Comparison of ENCODE assay signal across 32 cellular contexts in genomic region chr2:40303746-40304145, GRCh38.
"Had no signal": no experiment of that assay in that cellular context is flagged by ENCODE, and none has a peak within 500 bp of the region (broad histone marks: within the 10 kb centered on the region; RNA-seq: fewer than 3 reads in every experiment).

No MANE protein-coding gene starts in this region.

- DNase-seq: activated CD4-positive, alpha-beta memory T cell treated with anti-CD3 and anti-CD28 coated beads for 36 hours; activated CD4-positive, alpha-beta T cell treated with anti-CD3 and anti-CD28 coated beads for 36 hours; activated CD4-positive, alpha-beta T cell treated with anti-CD3 and anti-CD28 coated beads, Interleukin-2, amount 10 ng/mL, durations not matched to agents 24 days and 14 days; activated CD4-positive, CD25-positive, alpha-beta regulatory T cell; activated CD4-positive, CD25-positive, alpha-beta regulatory T cell treated with anti-CD3 and anti-CD28 coated beads, Interleukin-2, amount 50 U/mL, for 72 hours; activated CD8-positive, alpha-beta memory T cell treated with anti-CD3 and anti-CD28 coated beads, Interleukin-2, amount 10 ng/mL, durations not matched to agents 7 days and 5 days; activated CD8-positive, alpha-beta memory T cell treated with anti-CD3 and anti-CD28 coated beads, Interleukin-2, amount 50 U/mL, for 4 hours; activated CD8-positive, alpha-beta T cell treated with anti-CD3 and anti-CD28 coated beads, Interleukin-2, amount 10 ng/mL, durations not matched to agents 7 days and 5 days; activated effector memory CD4-positive, alpha-beta T cell treated with anti-CD3 and anti-CD28 coated beads, Interleukin-2, amount 50 U/mL, for 16 hours; activated naive CD4-positive, alpha-beta T cell treated with anti-CD3 and anti-CD28 coated beads for 36 hours; activated naive CD8-positive, alpha-beta T cell treated with anti-CD3 and anti-CD28 coated beads for 36 hours; activated naive CD8-positive, alpha-beta T cell treated with anti-CD3 and anti-CD28 coated beads, Interleukin-2, amount 50 U/mL, for 24 hours; activated T-cell treated with anti-CD3 and anti-CD28 coated beads, Interleukin-2, amount 50 U/mL, for 1 hour; activated T-cell treated with anti-CD3 and anti-CD28 coated beads, Interleukin-2, amount 50 U/mL, for 48 hours; cortex of kidney; dermis blood vessel endothelial cell; effector CD4-positive, alpha-beta T cell; esophagus squamous epithelium; foreskin melanocyte; T-helper 1 cell; T-helper 17 cell; T1000 had no signal

- ATAC-seq: activated CD4-positive, alpha-beta T cell treated with anti-CD3 and anti-CD28 coated beads for 36 hours; activated CD8-positive, alpha-beta memory T cell treated with anti-CD3 and anti-CD28 coated beads, Interleukin-2, amount 10 ng/mL, durations not matched to agents 7 days and 5 days; activated CD8-positive, alpha-beta T cell treated with anti-CD3 and anti-CD28 coated beads, Interleukin-2, amount 10 ng/mL, durations not matched to agents 7 days and 5 days; activated naive CD8-positive, alpha-beta T cell treated with anti-CD3 and anti-CD28 coated beads, Interleukin-2, amount 50 U/mL, for 24 hours; gastroesophageal sphincter; T-helper 17 cell had no signal

- H3K4me1 ChIP-seq: ascending aorta, breast epithelium, esophagus squamous epithelium had no signal

- H3K4me3 Mint-ChIP-seq: activated CD4-positive, alpha-beta memory T cell treated with anti-CD3 and anti-CD28 coated beads for 36 hours; activated CD4-positive, alpha-beta T cell treated with anti-CD3 and anti-CD28 coated beads for 36 hours; activated CD4-positive, alpha-beta T cell treated with anti-CD3 and anti-CD28 coated beads, Interleukin-2, amount 10 ng/mL, durations not matched to agents 24 days and 14 days; activated CD8-positive, alpha-beta memory T cell treated with anti-CD3 and anti-CD28 coated beads, Interleukin-2, amount 10 ng/mL, durations not matched to agents 7 days and 5 days; activated CD8-positive, alpha-beta T cell treated with anti-CD3 and anti-CD28 coated beads, Interleukin-2, amount 10 ng/mL, durations not matched to agents 7 days and 5 days; activated naive CD4-positive, alpha-beta T cell treated with anti-CD3 and anti-CD28 coated beads for 36 hours; activated naive CD4-positive, alpha-beta T cell treated with anti-CD3 and anti-CD28 coated beads, Interleukin-2, amount 50 U/mL, for 24 hours; activated naive CD8-positive, alpha-beta T cell treated with anti-CD3 and anti-CD28 coated beads for 36 hours; activated naive CD8-positive, alpha-beta T cell treated with anti-CD3 and anti-CD28 coated beads, Interleukin-2, amount 50 U/mL, for 24 hours; activated T-helper 1 cell treated with anti-CD3 and anti-CD28 coated beads, Interleukin-12 subunit alpha, Interleukin-12 subunit beta, Interleukin-2, Interleukin-4 antibody, amounts not matched to agents 30 ng/mL and 10 ng/mL and 1 ng/mL, durations not matched to agents 14 hours and 24 hours and 36 hours; brain; T-helper 17 cell; T-helper 2 cell treated with Interferon-gamma antibody and Interleukin-4, amounts not matched to agents 5 μg/mL and 100 μg/mL, for 36 hours had no signal

- H3K27me3 Mint-ChIP-seq: activated CD4-positive, alpha-beta memory T cell treated with anti-CD3 and anti-CD28 coated beads for 36 hours; activated CD4-positive, alpha-beta T cell treated with anti-CD3 and anti-CD28 coated beads for 36 hours; activated CD8-positive, alpha-beta memory T cell treated with anti-CD3 and anti-CD28 coated beads, Interleukin-2, amount 10 ng/mL, durations not matched to agents 7 days and 5 days; activated naive CD4-positive, alpha-beta T cell treated with anti-CD3 and anti-CD28 coated beads, Interleukin-2, amount 50 U/mL, for 24 hours; activated naive CD8-positive, alpha-beta T cell treated with anti-CD3 and anti-CD28 coated beads for 36 hours; activated naive CD8-positive, alpha-beta T cell treated with anti-CD3 and anti-CD28 coated beads, Interleukin-2, amount 50 U/mL, for 24 hours; brain; T-helper 17 cell had no signal

- H3K27ac Mint-ChIP-seq: activated CD4-positive, alpha-beta memory T cell treated with anti-CD3 and anti-CD28 coated beads for 36 hours; activated CD4-positive, alpha-beta T cell treated with anti-CD3 and anti-CD28 coated beads for 36 hours; activated CD4-positive, alpha-beta T cell treated with anti-CD3 and anti-CD28 coated beads, Interleukin-2, amount 10 ng/mL, durations not matched to agents 24 days and 14 days; activated CD8-positive, alpha-beta memory T cell treated with anti-CD3 and anti-CD28 coated beads, Interleukin-2, amount 10 ng/mL, durations not matched to agents 7 days and 5 days; activated CD8-positive, alpha-beta T cell treated with anti-CD3 and anti-CD28 coated beads, Interleukin-2, amount 10 ng/mL, durations not matched to agents 7 days and 5 days; activated naive CD4-positive, alpha-beta T cell treated with anti-CD3 and anti-CD28 coated beads for 36 hours; activated naive CD4-positive, alpha-beta T cell treated with anti-CD3 and anti-CD28 coated beads, Interleukin-2, amount 50 U/mL, for 24 hours; activated naive CD8-positive, alpha-beta T cell treated with anti-CD3 and anti-CD28 coated beads for 36 hours; activated naive CD8-positive, alpha-beta T cell treated with anti-CD3 and anti-CD28 coated beads, Interleukin-2, amount 50 U/mL, for 24 hours; activated T-helper 1 cell treated with anti-CD3 and anti-CD28 coated beads, Interleukin-12 subunit alpha, Interleukin-12 subunit beta, Interleukin-2, Interleukin-4 antibody, amounts not matched to agents 30 ng/mL and 10 ng/mL and 1 ng/mL, durations not matched to agents 14 hours and 24 hours and 36 hours; activated T-helper 2 cell treated with anti-CD3 and anti-CD28 coated beads, Interferon-gamma antibody, Interleukin-2, Interleukin-4, amounts not matched to agents 10 μg/mL and 5 μg/mL and 100 μg/mL, durations not matched to agents 14 hours and 24 hours and 36 hours; T-helper 17 cell; T-helper 2 cell treated with Interferon-gamma antibody and Interleukin-4, amounts not matched to agents 5 μg/mL and 100 μg/mL, for 36 hours had no signal

- H3K4me1 Mint-ChIP-seq: activated CD4-positive, alpha-beta T cell treated with anti-CD3 and anti-CD28 coated beads for 36 hours; activated CD4-positive, alpha-beta T cell treated with anti-CD3 and anti-CD28 coated beads, Interleukin-2, amount 10 ng/mL, durations not matched to agents 24 days and 14 days; activated CD8-positive, alpha-beta memory T cell treated with anti-CD3 and anti-CD28 coated beads, Interleukin-2, amount 10 ng/mL, durations not matched to agents 7 days and 5 days; activated naive CD4-positive, alpha-beta T cell treated with anti-CD3 and anti-CD28 coated beads, Interleukin-2, amount 50 U/mL, for 24 hours; activated naive CD8-positive, alpha-beta T cell treated with anti-CD3 and anti-CD28 coated beads for 36 hours; activated naive CD8-positive, alpha-beta T cell treated with anti-CD3 and anti-CD28 coated beads, Interleukin-2, amount 50 U/mL, for 24 hours; T-helper 17 cell had no signal

- H3K9me3 ChIP-seq: adrenal gland, ascending aorta, breast epithelium, esophagus squamous epithelium, gastroesophageal sphincter had no signal

- H3K27ac ChIP-seq: adrenal gland, ascending aorta, breast epithelium, epithelial cell of prostate, esophagus squamous epithelium, gastroesophageal sphincter had no signal

- H3K4me3 ChIP-seq: adrenal gland, ascending aorta, breast epithelium, esophagus squamous epithelium, gastroesophageal sphincter had no signal

- H3K36me3 ChIP-seq: adrenal gland, ascending aorta, breast epithelium, esophagus squamous epithelium, gastroesophageal sphincter had no signal

- H3K27me3 ChIP-seq: adrenal gland, ascending aorta, breast epithelium, esophagus squamous epithelium, gastroesophageal sphincter had no signal

- H3K36me3 Mint-ChIP-seq: activated CD4-positive, alpha-beta memory T cell treated with anti-CD3 and anti-CD28 coated beads for 36 hours; activated CD8-positive, alpha-beta memory T cell treated with anti-CD3 and anti-CD28 coated beads, Interleukin-2, amount 10 ng/mL, durations not matched to agents 7 days and 5 days; activated naive CD4-positive, alpha-beta T cell treated with anti-CD3 and anti-CD28 coated beads, Interleukin-2, amount 50 U/mL, for 24 hours; activated naive CD8-positive, alpha-beta T cell treated with anti-CD3 and anti-CD28 coated beads for 36 hours; brain had no signal

- H3K9me3 Mint-ChIP-seq: activated CD4-positive, alpha-beta memory T cell treated with anti-CD3 and anti-CD28 coated beads for 36 hours; activated CD4-positive, alpha-beta T cell treated with anti-CD3 and anti-CD28 coated beads, Interleukin-2, amount 10 ng/mL, durations not matched to agents 24 days and 14 days; activated naive CD4-positive, alpha-beta T cell treated with anti-CD3 and anti-CD28 coated beads for 36 hours; activated naive CD4-positive, alpha-beta T cell treated with anti-CD3 and anti-CD28 coated beads, Interleukin-2, amount 50 U/mL, for 24 hours; activated naive CD8-positive, alpha-beta T cell treated with anti-CD3 and anti-CD28 coated beads for 36 hours; activated naive CD8-positive, alpha-beta T cell treated with anti-CD3 and anti-CD28 coated beads, Interleukin-2, amount 50 U/mL, for 24 hours; activated T-helper 1 cell treated with anti-CD3 and anti-CD28 coated beads, Interleukin-12 subunit alpha, Interleukin-12 subunit beta, Interleukin-2, Interleukin-4 antibody, amounts not matched to agents 30 ng/mL and 10 ng/mL and 1 ng/mL, durations not matched to agents 14 hours and 24 hours and 36 hours; activated T-helper 2 cell treated with anti-CD3 and anti-CD28 coated beads, Interferon-gamma antibody, Interleukin-2, Interleukin-4, amounts not matched to agents 10 μg/mL and 5 μg/mL and 100 μg/mL, durations not matched to agents 14 hours and 24 hours and 36 hours; brain; T-helper 2 cell treated with Interferon-gamma antibody and Interleukin-4, amounts not matched to agents 5 μg/mL and 100 μg/mL, for 36 hours had no signal
